ENCODE assay signal across 8 cellular contexts in the genomic region with DNA sequence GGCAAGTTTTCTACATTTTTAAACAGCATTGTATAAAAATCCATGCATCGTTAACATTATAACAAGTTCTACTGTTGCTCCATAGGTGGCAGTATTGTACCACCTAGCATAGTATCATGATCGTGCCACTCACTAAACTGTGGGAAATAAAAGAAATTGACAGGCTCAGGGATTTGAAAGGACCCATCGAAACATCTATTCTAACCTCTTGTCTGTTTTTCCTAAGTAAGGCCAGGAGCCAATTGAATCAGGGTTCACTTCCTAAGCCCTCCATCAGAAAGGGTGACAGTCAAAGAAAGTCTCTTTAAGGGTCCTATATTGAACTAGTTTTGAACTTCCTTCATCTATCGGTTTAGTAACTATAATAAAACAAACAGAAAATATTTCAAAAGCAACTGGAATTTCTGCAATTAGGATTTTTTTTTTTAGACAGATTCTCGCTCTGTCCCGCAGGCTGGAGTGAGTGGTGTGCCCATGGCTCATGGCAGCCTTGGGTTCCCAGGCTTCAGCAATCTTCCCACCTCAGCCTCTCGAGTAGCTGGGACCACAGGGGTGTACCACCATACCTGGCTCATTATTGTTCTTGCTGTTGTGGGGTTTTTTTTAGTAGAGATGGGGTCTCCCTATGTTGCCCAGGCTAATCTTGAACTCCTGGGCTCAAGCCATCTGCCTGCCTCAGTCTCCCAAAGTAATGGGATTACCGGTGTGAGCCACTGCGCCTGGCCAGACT. TPM values are rescaled to one million over a fixed set of nuclear protein-coding genes. Genes with fewer than 3 reads are reported as not detected.
DNase-seq lines count a peak whose midpoint lies in the region; ATAC-seq and TF ChIP-seq lines count a peak whose summit lies in the region.

No MANE protein-coding gene starts in this region.

- peak; percentile 81 for ATAC-seq in GM21367 (IDR thresholded peaks at IDR 0.05; ENCODE audit: unreplicated experiment)
- ATAC-seq in HG02970 (IDR thresholded peaks at IDR 0.05; ENCODE audit: low FRiP score, unreplicated experiment): no peak

- TF ChIP-seq CTCF in esophagus muscularis mucosa (IDR thresholded peaks at IDR 0.05) (peak; percentile 75 to 89 (median 84)), nephron (IDR thresholded peaks at IDR 0.05; ENCODE audit: unreplicated experiment in 3 of 3) (peak; percentile 73 to 90 (median 80))

- TF ChIP-seq POLR2A in esophagus muscularis mucosa (IDR thresholded peaks at IDR 0.05; ENCODE audit: low read depth): no peak

- no peaks in the 10 kb centered on the region for H3K36me3 ChIP-seq in SK-N-MC (ENCODE audit: insufficient read depth, low read length)
- H3K36me3 ChIP-seq in esophagus muscularis mucosa: peaks cover 0 to 6% (median 0%) of the 10 kb centered on the region in 4 donors

- WGBS in esophagus muscularis mucosa: 59% methylated on average over 9 of the region's 9 CpGs

- no peaks in the 10 kb centered on the region for H3K9me3 Mint-ChIP-seq in activated CD4-positive, alpha-beta T cell treated with anti-CD3 and anti-CD28 coated beads, Interleukin-2, amount 10 ng/mL, durations not matched to agents 24 days and 14 days
- no peaks in the 10 kb centered on the region for H3K9me3 Mint-ChIP-seq in nephron

- H3K4me1 ChIP-seq in esophagus muscularis mucosa: peaks cover 6 to 21% (median 19%) of the 10 kb centered on the region in 4 donors

- no peak overlapping the region for H3K27ac ChIP-seq in SK-N-MC
- H3K27ac ChIP-seq in esophagus muscularis mucosa (replicated peaks in 1 of 4): no peak overlapping the region

- H3K4me3 ChIP-seq in SK-N-MC (no peak overlapping the region), esophagus muscularis mucosa (no peak overlapping the region)

- H3K4me1 Mint-ChIP-seq in activated CD4-positive, alpha-beta T cell treated with anti-CD3 and anti-CD28 coated beads, Interleukin-2, amount 10 ng/mL, durations not matched to agents 24 days and 14 days: no peaks in the 10 kb centered on the region
- H3K4me1 Mint-ChIP-seq in nephron: no peaks in the 10 kb centered on the region

- peaks cover 2% of the 10 kb centered on the region for H3K27me3 Mint-ChIP-seq in activated CD4-positive, alpha-beta T cell treated with anti-CD3 and anti-CD28 coated beads, Interleukin-2, amount 10 ng/mL, durations not matched to agents 24 days and 14 days
- peaks cover 5% of the 10 kb centered on the region for H3K27me3 Mint-ChIP-seq in nephron (ENCODE audit: low read depth)

- intact Hi-C loops in activated CD4-positive, alpha-beta T cell treated with anti-CD3 and anti-CD28 coated beads, Interleukin-2, amount 10 ng/mL, durations not matched to agents 24 days and 14 days (cut with micrococcal nuclease): loop anchor here (1.0 to 10.0 kb wide), 3 partner anchors 136 to 607 kb away; no protein-coding TSS in a partner anchor
- intact Hi-C loops in esophagus muscularis mucosa (cut with DNase I): loop anchor here (2.0 to 5.0 kb wide), 2 partner anchors 35 to 133 kb away; a partner anchor contains a TSS

- H3K9ac ChIP-seq in SK-N-MC (ENCODE audit: insufficient read length): no peak overlapping the region

- no peak overlapping the region for H3K27ac Mint-ChIP-seq in activated CD4-positive, alpha-beta T cell treated with anti-CD3 and anti-CD28 coated beads, Interleukin-2, amount 10 ng/mL, durations not matched to agents 24 days and 14 days
- no peak overlapping the region for H3K27ac Mint-ChIP-seq in nephron

- H3K9me3 ChIP-seq in SK-N-MC (ENCODE audit: low read depth, low read length) (no peaks in the 10 kb centered on the region), esophagus muscularis mucosa (no peaks in the 10 kb centered on the region)

- H3K36me3 Mint-ChIP-seq in activated CD4-positive, alpha-beta T cell treated with anti-CD3 and anti-CD28 coated beads, Interleukin-2, amount 10 ng/mL, durations not matched to agents 24 days and 14 days (ENCODE audit: low read depth): no peaks in the 10 kb centered on the region
- H3K36me3 Mint-ChIP-seq in nephron (ENCODE audit: low read depth): no peaks in the 10 kb centered on the region

- TF ChIP-seq EP300 in esophagus muscularis mucosa (IDR thresholded peaks at IDR 0.05): no peak

- DNase-seq in activated CD4-positive, alpha-beta T cell treated with anti-CD3 and anti-CD28 coated beads, Interleukin-2, amount 10 ng/mL, durations not matched to agents 24 days and 14 days: peak; percentile 79
- no peak for DNase-seq in activated CD4-positive, alpha-beta T cell treated with anti-CD3 and anti-CD28 coated beads, Interleukin-2, amount 50 U/mL, for 4 hours
- DNase-seq in HuH-7 (ENCODE audit: low spot score) (peak; percentile 52), SK-N-MC (ENCODE audit: low read depth, low spot score) (peak; percentile 16), esophagus muscularis mucosa (ENCODE audit: extremely low spot score) (no peak)

- H3K27me3 ChIP-seq in esophagus muscularis mucosa: no peaks in the 10 kb centered on the region

- H3K4me3 Mint-ChIP-seq in activated CD4-positive, alpha-beta T cell treated with anti-CD3 and anti-CD28 coated beads, Interleukin-2, amount 10 ng/mL, durations not matched to agents 24 days and 14 days: no peak overlapping the region
- no peak overlapping the region for H3K4me3 Mint-ChIP-seq in nephron

RNA-seq across cellular contexts. Expression of a gene that starts 9.4 kb away (rescaled TPM):
- 1.1 and 1.2 TPM in 2 replicates for total RNA-seq in activated CD4-positive, alpha-beta T cell treated with anti-CD3 and anti-CD28 coated beads, Interleukin-2, amount 10 ng/mL, durations not matched to agents 24 days and 14 days
- total RNA-seq in esophagus muscularis mucosa: 10 to 100 TPM; 51.9 to 79.9 (median 71.2) TPM

RNA-seq across cellular contexts. Expression of a gene that starts 36.2 kb away (rescaled TPM):
- 22.2 and 25.0 TPM in 2 replicates for total RNA-seq in activated CD4-positive, alpha-beta T cell treated with anti-CD3 and anti-CD28 coated beads, Interleukin-2, amount 10 ng/mL, durations not matched to agents 24 days and 14 days
- 10 to 100 TPM; 15.6 to 18.8 (median 17.4) TPM for total RNA-seq in esophagus muscularis mucosa

Comparison
In these comparisons a context has a peak if more than half of its experiments do, and no peak if none do; other contexts are left out.
1. DNase-seq: peak in activated CD4-positive, alpha-beta T cell treated with anti-CD3 and anti-CD28 coated beads, Interleukin-2, amount 10 ng/mL, durations not matched to agents 24 days and 14 days (single experiment), HuH-7 (single experiment) and SK-N-MC (single experiment); none in activated CD4-positive, alpha-beta T cell treated with anti-CD3 and anti-CD28 coated beads, Interleukin-2, amount 50 U/mL, for 4 hours (0 of 2) and esophagus muscularis mucosa (single experiment).
2. RNA of a gene that starts 9.4 kb away (total RNA-seq): 51.9 to 79.9 TPM in esophagus muscularis mucosa; 1.1 to 1.2 TPM in activated CD4-positive, alpha-beta T cell treated with anti-CD3 and anti-CD28 coated beads, Interleukin-2, amount 10 ng/mL, durations not matched to agents 24 days and 14 days; every median in the first group is over 10 times any median in the second.